Comparison of ENCODE assay signal across 24 cellular contexts in genomic region chr1:196090226-196090625, GRCh38.
"Had no signal": no experiment of that assay in that cellular context is flagged by ENCODE, and none has a peak within 500 bp of the region (broad histone marks: within the 10 kb centered on the region; RNA-seq: fewer than 3 reads in every experiment).

No MANE protein-coding gene starts in this region.

- H3K9me2 ChIP-seq: SK-N-SH had no signal

- H3K9me3 ChIP-seq: SK-N-SH had no signal

- DNase-seq: IMR-90; Kasumi-1; MV-4-11; NCI-H1048; NCI-H1105; NCI-H1417 treated with DMSO at 0.1 percent for 48 hours; NCI-H146; NCI-H1694 treated with DMSO at 0.1 percent for 48 hours; NCI-H1930; NCI-H2081; NCI-H2107; NCI-H2227 treated with DMSO at 0.1 percent for 48 hours; NCI-H446; NCI-H510A; NCI-H524 treated with DMSO at 0.1 percent for 48 hours; NCI-H69; NCI-H774; NK-92 treated with Interleukin-12 subunit alpha and Interleukin-12 subunit beta, amount 100 ng/mL, for 24 hours; Right ventricle myocardium superior; RPMI8226; SIG-M5; SK-N-SH had no signal

- H3K27ac ChIP-seq: KMS-11 had no signal

- H3K9ac ChIP-seq: KMS-11, SK-N-SH had no signal

- ATAC-seq: HepG2 had no signal

- H3K4me2 ChIP-seq: KMS-11, SK-N-SH had no signal
